2 cellular contexts compared by ENCODE assay signal in the genomic region with DNA sequence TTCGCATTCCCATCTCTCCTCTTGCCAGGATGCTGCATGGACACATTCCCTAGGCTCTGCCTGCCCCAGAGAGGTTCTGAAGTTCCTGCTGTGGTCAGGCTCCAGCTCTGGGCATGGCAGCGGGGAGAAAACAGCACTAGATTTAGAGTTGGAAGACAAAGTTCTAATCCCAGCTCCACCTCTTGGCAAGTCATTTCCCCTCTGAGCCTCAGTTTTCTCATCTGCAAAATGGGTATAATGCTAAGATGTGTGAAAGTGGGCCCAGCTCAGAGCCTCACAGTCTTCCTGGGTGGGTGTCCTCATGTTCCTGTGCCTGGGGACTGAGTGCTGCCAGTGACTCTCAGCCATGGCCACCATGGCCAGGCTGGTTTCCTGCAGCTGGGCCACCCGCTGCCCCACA.
TF ChIP-seq lines count a peak whose summit lies in the region.

No MANE protein-coding gene starts in this region.

TF ChIP-seq in WTC11, 78 proteins besides CTCF, POLR2A, EP300 and RAD21:
- TF ChIP-seq, protein P1, sequence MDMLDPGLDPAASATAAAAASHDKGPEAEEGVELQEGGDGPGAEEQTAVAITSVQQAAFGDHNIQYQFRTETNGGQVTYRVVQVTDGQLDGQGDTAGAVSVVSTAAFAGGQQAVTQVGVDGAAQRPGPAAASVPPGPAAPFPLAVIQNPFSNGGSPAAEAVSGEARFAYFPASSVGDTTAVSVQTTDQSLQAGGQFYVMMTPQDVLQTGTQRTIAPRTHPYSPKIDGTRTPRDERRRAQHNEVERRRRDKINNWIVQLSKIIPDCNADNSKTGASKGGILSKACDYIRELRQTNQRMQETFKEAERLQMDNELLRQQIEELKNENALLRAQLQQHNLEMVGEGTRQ (CRISPR knock-in tag; IDR thresholded peaks at IDR 0.05), result no peak
- TF ChIP-seq GTF2I (CRISPR knock-in tag; conservative IDR thresholded peaks at IDR 0.05), result 0 out of 2 replicates have a peak, but pooled peaks have one; percentile 20

TF ChIP-seq in H1, 55 proteins besides CTCF, POLR2A, EP300 and RAD21:
- TF ChIP-seq KDM1A (IDR thresholded peaks at IDR 0.05; ENCODE audit: borderline replicate concordance, low read length) (peak; percentile 77), RBBP5 (IDR thresholded peaks at IDR 0.05; ENCODE audit: borderline replicate concordance, low read depth, low read length) (no peak), SIRT6 (IDR thresholded peaks at IDR 0.05; ENCODE audit: low read length) (no peak), SRF (IDR thresholded peaks at IDR 0.05; ENCODE audit: low read depth, low read length) (no peak), GABPA (IDR thresholded peaks at IDR 0.05; ENCODE audit: borderline replicate concordance, insufficient read depth, low read length) (no peak)
